8 cellular contexts compared by ENCODE assay signal in genomic region chr22:49933236-49933921, GRCh38. TPM values are rescaled to one million over a fixed set of nuclear protein-coding genes. Genes with fewer than 3 reads are reported as not detected.
A peak's percentile ranks its signal among the peaks of the same experiment; 100 is the strongest.
DNase-seq lines count a peak whose midpoint lies in the region; ATAC-seq lines count a peak whose summit lies in the region.

No MANE protein-coding gene starts in this region.

- ATAC-seq in left lobe of liver (peak; percentile 30), GM18858 (IDR thresholded peaks at IDR 0.05; ENCODE audit: unreplicated experiment) (no peak)
- ATAC-seq in stimulated activated memory B cell treated with anti-CD40 and anti-IgM and Interleukin-4, amounts not matched to agents 10 μg/mL and 1 μg/mL and 100 μg/mL, for 72 hours = no peak

- H3K27me3 Mint-ChIP-seq in IgD-negative memory B cell = no peaks in the 10 kb centered on the region
- H3K27me3 Mint-ChIP-seq in stimulated activated memory B cell treated with anti-CD40 and anti-IgM and Interleukin-4, amounts not matched to agents 10 μg/mL and 1 μg/mL and 100 μg/mL, for 72 hours = no peaks in the 10 kb centered on the region

- peaks cover 6 to 31% (median 24%) of the 10 kb centered on the region in 3 donors for H3K4me1 Mint-ChIP-seq in IgD-negative memory B cell
- peaks cover 63% of the 10 kb centered on the region for H3K4me1 Mint-ChIP-seq in stimulated activated memory B cell treated with anti-CD40 and anti-IgM and Interleukin-4, amounts not matched to agents 10 μg/mL and 1 μg/mL and 100 μg/mL, for 72 hours

- no peaks in the 10 kb centered on the region for H3K9me3 Mint-ChIP-seq in IgD-negative memory B cell
- H3K9me3 Mint-ChIP-seq in stimulated activated memory B cell treated with anti-CD40 and anti-IgM and Interleukin-4, amounts not matched to agents 10 μg/mL and 1 μg/mL and 100 μg/mL, for 72 hours = no peaks in the 10 kb centered on the region

- H3K36me3 Mint-ChIP-seq in IgD-negative memory B cell = no peaks in the 10 kb centered on the region
- no peaks in the 10 kb centered on the region for H3K36me3 Mint-ChIP-seq in stimulated activated memory B cell treated with anti-CD40 and anti-IgM and Interleukin-4, amounts not matched to agents 10 μg/mL and 1 μg/mL and 100 μg/mL, for 72 hours

- WGBS in adipose tissue, 3 donors = 69 to 78% (median 71%) methylated on average over 21 of the region's 21 CpGs

- DNase-seq in left lobe of liver (ENCODE audit: low spot score) = peak; percentile 77
- no peak for DNase-seq in GM19238 (ENCODE audit: insufficient read length, low spot score)
- DNase-seq in NCI-H1092 treated with DMSO at 0.1 percent for 48 hours (lab: John Stamatoyannopoulos, UW) = no peak
- DNase-seq in mucosa of gallbladder (ENCODE audit: low spot score) = no peak

- peak overlapping the region; percentile 90 to 94 (median 92) for H3K27ac Mint-ChIP-seq in IgD-negative memory B cell
- H3K27ac Mint-ChIP-seq in stimulated activated memory B cell treated with anti-CD40 and anti-IgM and Interleukin-4, amounts not matched to agents 10 μg/mL and 1 μg/mL and 100 μg/mL, for 72 hours = peak overlapping the region; percentile 86

- H3K27ac ChIP-seq in adipose tissue (ENCODE audit: low read depth, low read length) = peak overlapping the region; percentile 97

- H3K4me3 Mint-ChIP-seq in IgD-negative memory B cell = peak overlapping the region; percentile 74 to 90 (median 78)
- peak overlapping the region; percentile 50 for H3K4me3 Mint-ChIP-seq in stimulated activated memory B cell treated with anti-CD40 and anti-IgM and Interleukin-4, amounts not matched to agents 10 μg/mL and 1 μg/mL and 100 μg/mL, for 72 hours

RNA-seq across cellular contexts. Expression of gene CRELD2, which starts 14.9 kb away (rescaled TPM):
- polyA plus RNA-seq in IgD-negative memory B cell (29.7 TPM), adipose tissue (10 to 100 TPM; 30.0 to 53.5 (median 41.7) TPM)
- total RNA-seq in left lobe of liver (65.1 TPM), mucosa of gallbladder (56.6 TPM)

RNA-seq across cellular contexts. Expression of gene ALG12, which starts 15.1 kb away (rescaled TPM):
- 13.4 TPM for polyA plus RNA-seq in IgD-negative memory B cell
- polyA plus RNA-seq in adipose tissue = 1 to 10 TPM; 5.3 to 9.6 (median 9.3) TPM
- total RNA-seq in left lobe of liver = 19.1 TPM
- total RNA-seq in mucosa of gallbladder = 36.7 TPM

RNA-seq across cellular contexts. Expression of gene PIM3, which starts 27.2 kb away (rescaled TPM):
- polyA plus RNA-seq in IgD-negative memory B cell = 47.1 TPM
- 100 to 1,000 TPM in 1 of 3 donors, 10 to 100 TPM in 2; 60.3 to 225 (median 87.5) TPM for polyA plus RNA-seq in adipose tissue
- total RNA-seq in left lobe of liver = 36.8 TPM
- total RNA-seq in mucosa of gallbladder = 63.2 TPM
